ENCODE assay signal across 8 cellular contexts in the genomic region with DNA sequence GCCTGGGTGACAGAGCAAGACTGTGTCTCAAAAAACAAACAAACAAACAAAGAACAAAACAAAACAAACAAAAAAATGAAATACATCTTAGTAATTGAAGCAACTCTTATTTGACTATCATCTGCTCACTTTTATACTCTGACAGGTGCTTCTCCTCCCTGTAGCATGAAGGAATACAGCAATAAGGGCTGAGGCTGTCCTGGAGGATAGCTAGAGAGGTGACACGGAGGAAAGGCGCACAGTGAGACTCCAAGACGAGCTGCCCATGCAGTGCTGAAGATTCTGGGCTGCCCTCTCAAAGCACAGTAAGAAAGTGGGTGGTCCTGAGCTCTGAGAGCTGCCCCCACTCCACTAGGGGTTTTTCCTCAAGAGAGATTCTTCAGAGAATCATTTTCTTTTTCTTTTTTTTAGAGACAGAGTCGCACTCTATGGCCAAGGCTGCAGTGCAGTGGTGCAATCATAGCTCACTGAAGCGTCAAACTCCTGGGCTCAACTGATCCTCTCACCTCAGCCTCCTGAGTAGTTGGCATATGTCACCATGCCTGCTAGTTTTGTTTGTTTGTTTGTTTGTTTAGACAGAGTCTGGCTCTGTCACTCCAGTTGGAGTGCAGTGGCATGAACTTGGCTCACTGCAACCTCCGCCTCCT.
"Had no signal": no experiment of that assay in that cellular context is flagged by ENCODE, and none has a peak within 500 bp of the region (broad histone marks: within the 10 kb centered on the region; RNA-seq: fewer than 3 reads in every experiment).

No MANE protein-coding gene starts in this region.

- ATAC-seq: GM12878 had no signal

- H3K4me3 ChIP-seq: GM12878 had no signal

- DNase-seq: GDM1, GF-D8 had no signal

- FAIRE-seq: G401.6, GM12878, GM12891, GM12892, GM18507, GM19239 had no signal
